Comparison of ENCODE assay signal across 28 cellular contexts in the genomic region with DNA sequence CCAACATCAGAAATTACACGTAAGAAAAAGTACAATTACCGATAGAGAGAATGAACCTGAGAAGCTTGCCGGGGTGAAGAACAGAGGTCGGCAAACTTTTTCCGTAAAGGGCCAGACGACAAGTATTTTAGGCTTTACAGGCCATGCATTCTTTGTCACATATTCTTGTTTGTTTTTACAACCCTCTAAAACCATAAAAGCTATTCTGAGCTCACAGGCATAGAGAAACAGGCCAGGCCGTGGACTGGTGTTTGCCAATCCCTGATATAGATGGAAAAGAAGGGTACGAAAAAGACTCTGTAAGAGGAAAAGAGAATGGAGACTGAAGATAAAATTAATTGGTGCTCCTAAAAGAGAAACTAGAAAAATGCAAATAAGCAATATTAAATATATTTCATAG. TPM values are rescaled to one million over a fixed set of nuclear protein-coding genes. Genes with fewer than 3 reads are reported as not detected.
A peak's percentile ranks its signal among the peaks of the same experiment; 100 is the strongest.
DNase-seq lines count a peak whose midpoint lies in the region; ATAC-seq, FAIRE-seq and TF ChIP-seq lines count a peak whose summit lies in the region.
"Had no signal": no experiment of that assay in that cellular context is flagged by ENCODE, and none has a peak within 500 bp of the region (broad histone marks: within the 10 kb centered on the region; RNA-seq: fewer than 3 reads in every experiment).

No MANE protein-coding gene starts in this region.

- H3K4me1 ChIP-seq in A549 (peaks cover 21% of the 10 kb centered on the region), prostate gland (replicated peaks) (peaks cover 3% of the 10 kb centered on the region)
- H3K4me1 ChIP-seq: Peyer's patch had no signal

- no peak for DNase-seq in A549 (ENCODE audit: low read depth in 1 of 2, low spot score in 1 of 2)
- peak; percentile 38 for DNase-seq in EH (ENCODE audit: low read depth)
- DNase-seq in prostate gland (ENCODE audit: low spot score): peak; percentile 32
- no peak for DNase-seq in NCI-H524 treated with DMSO at 0.1 percent for 48 hours (lab: John Stamatoyannopoulos, UW)
- DNase-seq: activated CD4-positive, alpha-beta T cell treated with anti-CD3 and anti-CD28 coated beads for 48 hours; aorta; Calu3; GM23248; Karpas-422; NCI-H1417 treated with DMSO at 0.1 percent for 48 hours; NCI-H774; ovary; Peyer's patch; SHP77 treated with DMSO at 0.1 percent for 48 hours; T1000; uterus; WERI-Rb-1 had no signal

- H3K4me1 Mint-ChIP-seq in activated naive CD8-positive, alpha-beta T cell (ENCODE audit: low read depth): peaks cover 59% of the 10 kb centered on the region

- POLR2A ChIA-PET in A549 (lab: Yijun Ruan, JAX): no interaction called here

- intact Hi-C loops in prostate gland (cut with DNase I): no loop called here

- ATAC-seq in A549 (no peak), GM18870 (IDR thresholded peaks at IDR 0.05; ENCODE audit: unreplicated experiment) (no peak), GM21423 (IDR thresholded peaks at IDR 0.05; ENCODE audit: unreplicated experiment) (no peak)
- ATAC-seq: stimulated activated memory B cell treated with anti-CD40 and anti-IgM and Interleukin-4, amounts not matched to agents 10 μg/mL and 1 μg/mL and 100 μg/mL, for 72 hours had no signal

- CTCF ChIA-PET in A549 (lab: Yijun Ruan, JAX): interaction anchor here (1.4 kb wide), 1 partner anchor 29 kb away, joined by 6 read pairs; no protein-coding TSS in a partner anchor

- FAIRE-seq in A549 (lab: Jason Lieb, UNC): no peak
- FAIRE-seq: bronchial epithelial cell had no signal

- peak overlapping the region; percentile 94 for H3K27ac Mint-ChIP-seq in activated naive CD8-positive, alpha-beta T cell
- H3K27ac Mint-ChIP-seq: activated T-helper 1 cell treated with anti-CD3 and anti-CD28 coated beads, Interleukin-12 subunit alpha, Interleukin-12 subunit beta, Interleukin-2, Interleukin-4 antibody, amounts not matched to agents 30 ng/mL and 10 ng/mL and 1 ng/mL, durations not matched to agents 14 hours and 24 hours and 36 hours; stimulated activated memory B cell treated with anti-CD40 and anti-IgM and Interleukin-4, amounts not matched to agents 10 μg/mL and 1 μg/mL and 100 μg/mL, for 72 hours had no signal

- no peak for TF ChIP-seq CTCF in A549 (IDR thresholded peaks at IDR 0.05)
- TF ChIP-seq CTCF in prostate gland (IDR thresholded peaks at IDR 0.05): no peak

- peak overlapping the region; percentile 17 for H3K4me3 Mint-ChIP-seq in activated naive CD8-positive, alpha-beta T cell
- H3K4me3 Mint-ChIP-seq: activated T-helper 1 cell treated with anti-CD3 and anti-CD28 coated beads, Interleukin-12 subunit alpha, Interleukin-12 subunit beta, Interleukin-2, Interleukin-4 antibody, amounts not matched to agents 30 ng/mL and 10 ng/mL and 1 ng/mL, durations not matched to agents 14 hours and 24 hours and 36 hours; stimulated activated memory B cell treated with anti-CD40 and anti-IgM and Interleukin-4, amounts not matched to agents 10 μg/mL and 1 μg/mL and 100 μg/mL, for 72 hours had no signal

- no peaks in the 10 kb centered on the region for H3K27me3 Mint-ChIP-seq in activated naive CD8-positive, alpha-beta T cell
- H3K27me3 Mint-ChIP-seq: stimulated activated memory B cell treated with anti-CD40 and anti-IgM and Interleukin-4, amounts not matched to agents 10 μg/mL and 1 μg/mL and 100 μg/mL, for 72 hours had no signal

- H3K4me2 ChIP-seq in A549: peak overlapping the region; percentile 52

- H3K36me3 ChIP-seq in prostate gland: no peaks in the 10 kb centered on the region
- H3K36me3 ChIP-seq: ovary, uterus had no signal

- no peaks in the 10 kb centered on the region for H3K9me3 ChIP-seq in A549
- H3K9me3 ChIP-seq in prostate gland: no peaks in the 10 kb centered on the region
- H3K9me3 ChIP-seq: ovary, Peyer's patch, uterus had no signal

- no peak for TF ChIP-seq EP300 in A549 (IDR thresholded peaks at IDR 0.05)

- TF ChIP-seq POLR2A in A549 (IDR thresholded peaks at IDR 0.05; ENCODE audit: low read length) (no peak), prostate gland (IDR thresholded peaks at IDR 0.05) (no peak)

- 84% methylated on average over 8 of the region's 8 CpGs for WGBS in A549 (ENCODE audit: missing lambda C conversion rate)
- whole genome bisulfite sequencing in prostate gland: 43% methylated on average over 8 of the region's 8 CpGs

- peak overlapping the region; percentile 18 to 61; a peak in 3 of 6 replicates for H3K27ac ChIP-seq in A549
- peak overlapping the region; percentile 47 to 67 for H3K27ac ChIP-seq in prostate gland
- H3K27ac ChIP-seq: C4-2B, GM23248, ovary, Peyer's patch, WERI-Rb-1 had no signal

- H3K4me3 ChIP-seq in A549 (no peak overlapping the region), prostate gland (no peak overlapping the region)
- H3K4me3 ChIP-seq: GM23248, ovary, Peyer's patch, uterus had no signal

- H3K36me3 Mint-ChIP-seq in activated naive CD8-positive, alpha-beta T cell: peaks cover 33% of the 10 kb centered on the region

- H3K9me3 Mint-ChIP-seq in activated naive CD8-positive, alpha-beta T cell (ENCODE audit: low read depth): no peaks in the 10 kb centered on the region
- H3K9me3 Mint-ChIP-seq: activated T-helper 1 cell treated with anti-CD3 and anti-CD28 coated beads, Interleukin-12 subunit alpha, Interleukin-12 subunit beta, Interleukin-2, Interleukin-4 antibody, amounts not matched to agents 30 ng/mL and 10 ng/mL and 1 ng/mL, durations not matched to agents 14 hours and 24 hours and 36 hours; stimulated activated memory B cell treated with anti-CD40 and anti-IgM and Interleukin-4, amounts not matched to agents 10 μg/mL and 1 μg/mL and 100 μg/mL, for 72 hours had no signal

- no peaks in the 10 kb centered on the region for H3K27me3 ChIP-seq in prostate gland (replicated peaks; ENCODE audit: insufficient read depth)
- H3K27me3 ChIP-seq: ovary, Peyer's patch, uterus had no signal

- TF ChIP-seq RAD21 in A549 (conservative IDR thresholded peaks at IDR 0.05 in 1 of 2, IDR thresholded peaks at IDR 0.05 in 1 of 2): no peak

TF ChIP-seq in A549, 52 proteins besides CTCF, POLR2A, EP300 and RAD21:
- TF ChIP-seq MAZ (IDR thresholded peaks at IDR 0.05; ENCODE audit: borderline replicate concordance, low read depth, low read length): no peak
- no peak for TF ChIP-seq MYC (IDR thresholded peaks at IDR 0.05; ENCODE audit: borderline replicate concordance, low read length)
- TF ChIP-seq JUN (IDR thresholded peaks at IDR 0.05): no peak
- TF ChIP-seq, protein P1, sequence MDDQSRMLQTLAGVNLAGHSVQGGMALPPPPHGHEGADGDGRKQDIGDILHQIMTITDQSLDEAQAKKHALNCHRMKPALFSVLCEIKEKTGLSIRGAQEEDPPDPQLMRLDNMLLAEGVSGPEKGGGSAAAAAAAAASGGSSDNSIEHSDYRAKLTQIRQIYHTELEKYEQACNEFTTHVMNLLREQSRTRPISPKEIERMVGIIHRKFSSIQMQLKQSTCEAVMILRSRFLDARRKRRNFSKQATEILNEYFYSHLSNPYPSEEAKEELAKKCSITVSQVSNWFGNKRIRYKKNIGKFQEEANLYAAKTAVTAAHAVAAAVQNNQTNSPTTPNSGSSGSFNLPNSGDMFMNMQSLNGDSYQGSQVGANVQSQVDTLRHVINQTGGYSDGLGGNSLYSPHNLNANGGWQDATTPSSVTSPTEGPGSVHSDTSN (IDR thresholded peaks at IDR 0.05): no peak
- no peak for TF ChIP-seq NPAS2 (CRISPR knock-in tag; IDR thresholded peaks at IDR 0.05; ENCODE audit: borderline replicate concordance)
- TF ChIP-seq EHF (CRISPR knock-in tag; IDR thresholded peaks at IDR 0.05): no peak
- no peak for TF ChIP-seq FOSB (CRISPR knock-in tag; IDR thresholded peaks at IDR 0.05)
- TF ChIP-seq POLR2AphosphoS2 (conservative IDR thresholded peaks at IDR 0.05; ENCODE audit: low read length): no peak
- no peak for TF ChIP-seq ZFP36 (IDR thresholded peaks at IDR 0.05; ENCODE audit: borderline replicate concordance, partially characterized antibody)
- TF ChIP-seq TP53 (CRISPR knock-in tag; IDR thresholded peaks at IDR 0.05): no peak
- no peak for TF ChIP-seq ESRRA (IDR thresholded peaks at IDR 0.05; ENCODE audit: borderline replicate concordance, low read length)
- TF ChIP-seq ZC3H11A (IDR thresholded peaks at IDR 0.05): no peak
- no peak for TF ChIP-seq KDM1A (IDR thresholded peaks at IDR 0.05; ENCODE audit: low read depth)
- TF ChIP-seq ZNF302 (CRISPR knock-in tag; IDR thresholded peaks at IDR 0.05): no peak
- TF ChIP-seq CEBPB (IDR thresholded peaks at IDR 0.05): no peak
TF ChIP-seq in A549: peak in this region for 0.

RNA-seq across cellular contexts. Expression of a gene that starts 15.4 kb away (rescaled TPM):
- polyA plus RNA-seq in A549 (2011; rRNA removed) (190 and 199 TPM in 2 replicates), A549 (2017; fragmentation: RNase III; extraction: RNeasy Plus Mini Kit Qiagen cat#74134 plus additional on column Dnase treatment) (76.9 to 79.6 TPM (median 79.5 TPM) in 3 replicates)
- polyA plus RNA-seq in A549 (2012; cell fraction: cytosol; rRNA removed): 108 and 126 TPM in 2 replicates
- 60.2 and 71.0 TPM in 2 replicates for polyA plus RNA-seq in A549 (2012; cell fraction: nucleus; rRNA removed)
- 209 and 241 TPM in 2 replicates for polyA minus RNA-seq in A549 (2011; rRNA and poly(A)+ RNA removed)
- 10 to 100 TPM; 35.6 to 44.3 TPM for total RNA-seq in prostate gland

RNA-seq across cellular contexts. Expression of a gene that starts 49.7 kb away (rescaled TPM):
- polyA plus RNA-seq in A549 (2011; rRNA removed) (5.7 and 6.6 TPM in 2 replicates), A549 (2017; fragmentation: RNase III; extraction: RNeasy Plus Mini Kit Qiagen cat#74134 plus additional on column Dnase treatment) (0.85 to 0.90 TPM (median 0.87 TPM) in 3 replicates)
- 1.6 and 2.0 TPM in 2 replicates for polyA plus RNA-seq in A549 (2012; cell fraction: cytosol; rRNA removed)
- polyA plus RNA-seq in A549 (2012; cell fraction: nucleus; rRNA removed): 4.5 and 5.5 TPM in 2 replicates
- 7.0 and 9.8 TPM in 2 replicates for polyA minus RNA-seq in A549 (2011; rRNA and poly(A)+ RNA removed)
- under 1 TPM; 0.28 to 0.77 TPM for total RNA-seq in prostate gland
- total RNA-seq: activated naive CD4-positive, alpha-beta T cell treated with anti-CD3 and anti-CD28 coated beads, Interleukin-2, amount 50 U/mL, for 72 hours; activated T-helper 1 cell treated with anti-CD3 and anti-CD28 coated beads, Interleukin-12 subunit alpha, Interleukin-12 subunit beta, Interleukin-2, Interleukin-4 antibody, amounts not matched to agents 30 ng/mL and 10 ng/mL and 1 ng/mL, durations not matched to agents 14 hours and 24 hours and 36 hours; bronchial epithelial cell; Calu3; glomerular endothelial cell; GM23248; renal cortical epithelial cell; skeletal muscle tissue had no signal
- polyA plus RNA-seq: GM23248 had no signal

Comparison
In these comparisons a context has a peak if more than half of its experiments do, and no peak if none do; other contexts are left out.
1. DNase-seq: peak in EH (single experiment) and prostate gland (single experiment); none in A549 (0 of 2) and NCI-H524 treated with DMSO at 0.1 percent for 48 hours (single experiment).